Comparison of ENCODE assay signal across 8 cellular contexts in genomic region chr2:26345284-26345553, GRCh38. TPM values are rescaled to one million over a fixed set of nuclear protein-coding genes. Genes with fewer than 3 reads are reported as not detected.
DNase-seq lines count a peak whose midpoint lies in the region; ATAC-seq lines count a peak whose summit lies in the region.

No MANE protein-coding gene starts in this region.

- peaks cover 3% of the 10 kb centered on the region for H3K36me3 Mint-ChIP-seq in T-helper 17 cell (ENCODE audit: low read depth)
- H3K36me3 Mint-ChIP-seq in stimulated activated effector memory CD8-positive, alpha-beta T cell treated with anti-CD3 and anti-CD28 coated beads, Interleukin-12 subunit alpha, Interleukin-12 subunit beta, amount 100 ng/mL, for 72 hours, result peaks cover 43% of the 10 kb centered on the region

- intact Hi-C loops in right cardiac atrium (cut with DNase I), result no loop called here

- H3K27ac Mint-ChIP-seq in T-helper 17 cell, result peak overlapping the region; percentile 100
- H3K27ac Mint-ChIP-seq in stimulated activated effector memory CD8-positive, alpha-beta T cell treated with anti-CD3 and anti-CD28 coated beads, Interleukin-12 subunit alpha, Interleukin-12 subunit beta, amount 100 ng/mL, for 72 hours, result peak overlapping the region; percentile 96

- DNase-seq in NCI-H146 treated with DMSO at 0.1 percent for 48 hours (lab: John Stamatoyannopoulos, UW; ENCODE audit: unreplicated experiment) (peak; percentile 55), NCI-H146 (lab: John Stamatoyannopoulos, UW) (no peak), T-helper 17 cell (no peak), right cardiac atrium (no peak), iPS-NIHi11 (ENCODE audit: low spot score) (no peak), UCSD-AML1 (lab: John Stamatoyannopoulos, UW; ENCODE audit: unreplicated experiment) (no peak)
- DNase-seq in stimulated activated effector memory CD8-positive, alpha-beta T cell treated with anti-CD3 and anti-CD28 coated beads, Interleukin-12 subunit alpha, Interleukin-12 subunit beta, amount 100 ng/mL, for 72 hours (ENCODE audit: low spot score in 2 of 2), result no peak

- H3K4me3 ChIP-seq in right cardiac atrium (ENCODE audit: low read length), result peak overlapping the region; percentile 70

- peaks cover 31% of the 10 kb centered on the region for H3K4me1 Mint-ChIP-seq in T-helper 17 cell
- H3K4me1 Mint-ChIP-seq in stimulated activated effector memory CD8-positive, alpha-beta T cell treated with anti-CD3 and anti-CD28 coated beads, Interleukin-12 subunit alpha, Interleukin-12 subunit beta, amount 100 ng/mL, for 72 hours, result peaks cover 25% of the 10 kb centered on the region

- peaks cover 5% of the 10 kb centered on the region for H3K4me1 ChIP-seq in right cardiac atrium (ENCODE audit: control insufficient read depth, insufficient read depth, low read length)

- ATAC-seq in T-helper 17 cell, result no peak
- no peak for ATAC-seq in right cardiac atrium
- no peak for ATAC-seq in stimulated activated effector memory CD8-positive, alpha-beta T cell treated with anti-CD3 and anti-CD28 coated beads, Interleukin-12 subunit alpha, Interleukin-12 subunit beta, amount 100 ng/mL, for 72 hours
- no peak for ATAC-seq in GM18511 (IDR thresholded peaks at IDR 0.05; ENCODE audit: unreplicated experiment)

- no peaks in the 10 kb centered on the region for H3K27me3 ChIP-seq in right cardiac atrium (ENCODE audit: control insufficient read depth, insufficient read depth)

- H3K9me3 ChIP-seq in T-helper 17 cell (ENCODE audit: control insufficient read depth, low read length, poor library complexity, severe bottlenecking) (no peaks in the 10 kb centered on the region), right cardiac atrium (ENCODE audit: control insufficient read depth, low read length) (no peaks in the 10 kb centered on the region)

- H3K27ac ChIP-seq in right cardiac atrium (ENCODE audit: low read length), result peak overlapping the region; percentile 95

- H3K9me3 Mint-ChIP-seq in stimulated activated effector memory CD8-positive, alpha-beta T cell treated with anti-CD3 and anti-CD28 coated beads, Interleukin-12 subunit alpha, Interleukin-12 subunit beta, amount 100 ng/mL, for 72 hours, result no peaks in the 10 kb centered on the region

- peak overlapping the region; percentile 100 for H3K4me3 Mint-ChIP-seq in T-helper 17 cell
- peak overlapping the region; percentile 94 for H3K4me3 Mint-ChIP-seq in stimulated activated effector memory CD8-positive, alpha-beta T cell treated with anti-CD3 and anti-CD28 coated beads, Interleukin-12 subunit alpha, Interleukin-12 subunit beta, amount 100 ng/mL, for 72 hours

- H3K27me3 Mint-ChIP-seq in T-helper 17 cell, result no peaks in the 10 kb centered on the region

- under 1% methylated on average over 9 of the region's 9 CpGs for WGBS in right cardiac atrium

RNA-seq across cellular contexts. Expression of gene SELENOI, which starts 0.7 kb away (rescaled TPM):
- total RNA-seq in T-helper 17 cell, result 10 to 100 TPM; 27.9 to 36.6 TPM
- total RNA-seq in right cardiac atrium, result 10 to 100 TPM; 14.3 to 20.2 (median 16.6) TPM
- polyA plus RNA-seq in right cardiac atrium, result 3.8 TPM

RNA-seq across cellular contexts. Expression of gene ADGRF3, which starts 1.4 kb away (rescaled TPM):
- 1 to 10 TPM in 1 of 2 donors, under 1 TPM in 1; 0.97 to 1.3 TPM for total RNA-seq in T-helper 17 cell
- under 1 TPM in 1 of 4 donors, not detected in 3; 0.11 TPM for total RNA-seq in right cardiac atrium
- 0.14 TPM for polyA plus RNA-seq in right cardiac atrium

RNA-seq across cellular contexts. Expression of gene DRC1, which starts 56.5 kb away (rescaled TPM):
- total RNA-seq in T-helper 17 cell (not detected), right cardiac atrium (not detected)
- not detected for polyA plus RNA-seq in right cardiac atrium
